In the genomic region with DNA sequence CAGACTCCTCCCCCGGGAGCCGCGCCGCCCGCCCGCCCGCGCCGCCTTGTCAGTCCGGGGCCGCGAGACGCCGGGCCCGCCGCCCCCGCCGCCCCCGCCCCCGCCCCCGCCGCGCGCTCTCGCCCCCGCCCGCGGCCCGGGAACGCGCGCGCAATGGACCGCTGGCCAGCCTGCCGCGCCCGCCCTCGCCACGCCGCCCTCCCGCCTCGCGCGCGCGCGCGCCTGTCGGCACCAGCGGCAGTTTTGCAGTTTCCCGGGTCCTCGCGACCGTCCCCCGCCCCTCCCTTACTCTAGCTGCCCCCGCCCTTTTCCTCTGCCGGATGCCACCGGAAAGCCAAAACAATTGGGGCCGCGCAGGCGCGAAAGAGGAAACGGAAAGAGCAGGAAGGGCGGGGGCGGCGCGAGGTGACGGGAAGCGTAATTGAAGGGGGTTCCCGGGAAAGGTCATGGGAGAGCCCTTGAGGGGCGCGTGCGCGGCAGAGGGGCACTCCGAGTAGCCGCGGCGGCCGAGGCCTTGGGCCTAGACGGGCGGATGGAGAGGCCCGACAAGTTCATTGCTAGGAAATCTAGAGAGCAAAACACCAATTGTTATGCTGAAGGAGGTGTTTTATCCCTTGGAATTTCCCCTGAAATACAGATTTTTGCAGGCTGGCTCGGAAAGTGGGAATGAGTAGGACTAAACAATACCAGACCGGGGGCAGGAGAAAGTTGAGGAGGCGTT, we compare ENCODE assay signal across 8 cellular contexts. TPM values are rescaled to one million over a fixed set of nuclear protein-coding genes. Genes with fewer than 3 reads are reported as not detected.
A peak's percentile ranks its signal among the peaks of the same experiment; 100 is the strongest.
DNase-seq lines count a peak whose midpoint lies in the region; ATAC-seq, FAIRE-seq and TF ChIP-seq lines count a peak whose summit lies in the region.

No MANE protein-coding gene starts in this region.

- TF ChIP-seq CTCF in heart right ventricle (IDR thresholded peaks at IDR 0.05) = no peak
- no peak for TF ChIP-seq CTCF in upper lobe of right lung (IDR thresholded peaks at IDR 0.05)

- H3K4me1 ChIP-seq in heart right ventricle (peaks cover 0 to 56% (median 49%) of the 10 kb centered on the region in 9 donors), upper lobe of right lung (peaks cover 44% of the 10 kb centered on the region)

- intact Hi-C loops in heart right ventricle (cut with DNase I) (loop anchor here in 6 of 10 donors (2.0 to 5.0 kb wide), 9 partner anchors 45 to 400 kb away; a partner anchor contains a TSS), posterior vena cava (cut with DNase I) (loop anchor here in 1 of 2 donors (10.0 kb wide), 1 partner anchor 53 kb away; no protein-coding TSS in a partner anchor), upper lobe of right lung (cut with DNase I) (no loop called here)

- H3K4me3 ChIP-seq in heart right ventricle (peak overlapping the region; percentile 15 to 84 (median 75)), upper lobe of right lung (peak overlapping the region; percentile 72)

- ATAC-seq in HG02798 (IDR thresholded peaks at IDR 0.05; ENCODE audit: poor library complexity, unreplicated experiment) (peak; percentile 61), heart right ventricle (peak; percentile 86 to 95 (median 94)), upper lobe of right lung (peak; percentile 90)

- TF ChIP-seq POLR2A in GM12891 (IDR thresholded peaks at IDR 0.05; ENCODE audit: low read depth, low read length) = peak; percentile 85

- H3K36me3 ChIP-seq in heart right ventricle (no peaks in the 10 kb centered on the region), upper lobe of right lung (no peaks in the 10 kb centered on the region)

- H3K27me3 ChIP-seq in heart right ventricle (no peaks in the 10 kb centered on the region), upper lobe of right lung (no peaks in the 10 kb centered on the region)

- peak; percentile 86 for FAIRE-seq in GM12891 (lab: Jason Lieb, UNC)

- WGBS in adipose tissue, 3 donors = 0% methylated on average over 58 to 84 of the region's 85 CpGs
- WGBS in heart right ventricle, 2 donors = 0% methylated on average over 51 to 75 of the region's 85 CpGs

- DNase-seq in GM12891 (ENCODE audit: insufficient read length, low spot score) (peak; percentile 71), NCI-H1417 treated with DMSO at 0.1 percent for 48 hours (lab: John Stamatoyannopoulos, UW) (peak; percentile 92), SW 1271 (lab: John Stamatoyannopoulos, UW) (peak; percentile 81 to 96), heart right ventricle (peak; percentile 98 to 99), posterior vena cava (ENCODE audit: low spot score) (peak; percentile 99), upper lobe of right lung (peak; percentile 99)

- no peaks in the 10 kb centered on the region for H3K9me3 ChIP-seq in heart right ventricle
- no peaks in the 10 kb centered on the region for H3K9me3 ChIP-seq in upper lobe of right lung

- peak overlapping the region; percentile 95 for H3K27ac ChIP-seq in adipose tissue (ENCODE audit: low read depth, low read length)
- H3K27ac ChIP-seq in heart right ventricle = peak overlapping the region; percentile 93 to 99 (median 98)
- H3K27ac ChIP-seq in upper lobe of right lung = peak overlapping the region; percentile 95

TF ChIP-seq in GM12891, 5 proteins besides CTCF, POLR2A, EP300 and RAD21:
- TF ChIP-seq POU2F2 (IDR thresholded peaks at IDR 0.05; ENCODE audit: low read depth, low read length) (no peak), PAX5 (IDR thresholded peaks at IDR 0.05; ENCODE audit: insufficient read depth, low read length, severe bottlenecking) (no peak), TAF1 (IDR thresholded peaks at IDR 0.05; ENCODE audit: low read depth, low read length) (peak; percentile 58), POLR2AphosphoS5 (IDR thresholded peaks at IDR 0.05; ENCODE audit: low read depth, low read length) (peak; percentile 82), SPI1 (IDR thresholded peaks at IDR 0.05; ENCODE audit: low read depth, low read length) (peak; percentile 40)

RNA-seq across cellular contexts. Expression of a gene that starts 0.4 kb away (rescaled TPM):
- polyA plus RNA-seq in GM12891 (2012; ENCODE audit: low read depth, missing spikeins) = 10.4 TPM
- 10 to 100 TPM in 2 of 3 donors, 1 to 10 TPM in 1; 6.8 to 26.9 (median 24.4) TPM for polyA plus RNA-seq in adipose tissue
- 10 to 100 TPM; 22.0 to 34.1 (median 24.9) TPM for total RNA-seq in heart right ventricle
- 10 to 100 TPM; 13.3 to 15.9 TPM for polyA plus RNA-seq in heart right ventricle
- 10 to 100 TPM; 24.1 to 34.8 TPM for total RNA-seq in posterior vena cava
- total RNA-seq in upper lobe of right lung = 44.7 TPM

Comparison
In these comparisons a context has a peak if more than half of its experiments do, and no peak if none do; other contexts are left out.
1. Peak in every context shown above with its lines: DNase-seq, ATAC-seq, H3K4me3 ChIP-seq and H3K27ac ChIP-seq.